8 cellular contexts compared by ENCODE assay signal in the genomic region with DNA sequence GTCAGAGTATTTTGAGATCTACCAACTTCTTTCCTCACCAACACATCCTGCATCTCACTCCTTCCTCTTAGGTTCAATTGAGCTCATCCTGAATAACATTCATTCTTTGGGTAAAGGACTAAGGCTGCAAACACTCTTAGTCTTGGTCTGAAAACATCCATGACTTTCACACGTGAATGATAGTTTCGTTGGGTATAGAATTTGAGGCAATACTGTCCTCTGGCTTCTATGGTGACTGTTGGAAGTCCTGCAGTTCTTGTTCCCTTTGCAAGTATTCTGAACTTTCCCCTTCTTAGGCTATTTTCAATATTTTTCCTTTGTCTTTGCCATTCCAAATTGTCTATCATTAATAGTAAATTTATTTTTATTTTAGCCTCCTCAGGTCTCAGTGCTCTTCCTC.
"Had no signal": no experiment of that assay in that cellular context is flagged by ENCODE, and none has a peak within 500 bp of the region (broad histone marks: within the 10 kb centered on the region; RNA-seq: fewer than 3 reads in every experiment).

No MANE protein-coding gene starts in this region.

- FAIRE-seq: G401.6, GM12878, GM12891, GM12892, GM18507, GM19239 had no signal

- H3K4me3 ChIP-seq: GM12878 had no signal

- ATAC-seq: GM12878 had no signal

- DNase-seq: GDM1, GF-D8 had no signal
